In the genomic region with DNA sequence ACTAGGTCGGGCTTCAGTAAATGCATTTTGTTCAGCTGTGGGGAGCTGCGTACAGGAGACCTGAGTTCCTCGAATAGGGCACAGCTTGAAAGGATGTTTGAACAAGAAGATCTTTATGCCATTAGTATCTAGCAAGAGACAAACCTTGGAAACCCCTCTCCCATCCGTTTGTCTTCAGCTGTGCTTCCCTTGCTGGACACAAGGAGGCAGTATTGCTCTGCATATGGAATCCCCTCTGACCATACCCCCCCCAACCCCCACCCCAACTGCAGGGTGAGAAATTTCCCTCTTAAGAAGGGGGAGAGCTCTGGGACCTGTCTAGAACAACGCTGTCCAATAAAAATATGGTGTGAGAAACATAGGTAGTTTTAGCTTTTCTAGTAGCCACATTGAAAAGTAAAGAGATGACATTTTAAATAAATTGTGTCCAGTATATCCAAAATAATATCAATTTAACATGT, we compare ENCODE assay signal across 8 cellular contexts. TPM values are rescaled to one million over a fixed set of nuclear protein-coding genes. Genes with fewer than 3 reads are reported as not detected.
DNase-seq lines count a peak whose midpoint lies in the region; ATAC-seq and TF ChIP-seq lines count a peak whose summit lies in the region.

No MANE protein-coding gene starts in this region.

- peak overlapping the region; percentile 98 for H3K4me2 ChIP-seq in hepatocyte

- no peaks in the 10 kb centered on the region for H3K9me3 ChIP-seq in hepatocyte (ENCODE audit: low read depth)

- no peak overlapping the region for H3K27ac ChIP-seq in hepatocyte

- H3K9me2 ChIP-seq in hepatocyte (replicated peaks; ENCODE audit: insufficient read depth), result no peaks in the 10 kb centered on the region

- ATAC-seq in sciatic nerve (no peak), HG03442 (IDR thresholded peaks at IDR 0.05; ENCODE audit: unreplicated experiment) (no peak), GM21786 (IDR thresholded peaks at IDR 0.05; ENCODE audit: unreplicated experiment) (no peak)

- peak overlapping the region; percentile 36 for H3K4me3 ChIP-seq in hepatocyte

- DNase-seq in G401 (ENCODE audit: low spot score), result peak; percentile 58
- peak; percentile 90 for DNase-seq in NAMALWA (ENCODE audit: low spot score)
- DNase-seq in T follicular helper cell (ENCODE audit: low read depth), result peak; percentile 62
- peak; percentile 56 for DNase-seq in amniotic epithelial cell (ENCODE audit: low read depth)
- peak; percentile 80 for DNase-seq in hepatocyte (ENCODE audit: low spot score)
- DNase-seq in sciatic nerve (ENCODE audit: low spot score), result peak; percentile 59

- peak overlapping the region; percentile 81 for H2AFZ ChIP-seq in hepatocyte

- in situ Hi-C loops in G401 (cut with HindIII; ENCODE audit: low sequenced_read_pairs), result no loop called here

- intact Hi-C loops in sciatic nerve (cut with DNase I), result no loop called here

- peaks cover 11% of the 10 kb centered on the region for H3K79me2 ChIP-seq in hepatocyte

- H4K20me1 ChIP-seq in hepatocyte (ENCODE audit: insufficient read depth, poor library complexity, severe bottlenecking), result no peaks in the 10 kb centered on the region

- H3K4me1 ChIP-seq in hepatocyte (ENCODE audit: insufficient read depth), result peaks cover 9% of the 10 kb centered on the region

- no peaks in the 10 kb centered on the region for H3K36me3 ChIP-seq in hepatocyte (replicated peaks; ENCODE audit: insufficient read depth, low read depth)

- TF ChIP-seq CTCF in hepatocyte (IDR thresholded peaks at IDR 0.05; ENCODE audit: poor library complexity), result peak; percentile 83

- no peaks in the 10 kb centered on the region for H3K27me3 ChIP-seq in hepatocyte

- 12% methylated on average over 5 of the region's 5 CpGs for WGBS in hepatocyte (ENCODE audit: low lambda C conversion rate, missing lambda C conversion rate)

RNA-seq across cellular contexts. Expression of a gene that starts 1.6 kb away (rescaled TPM):
- total RNA-seq in G401 (2014; rRNA removed; shearing (Covaris generic)), result 9.9 and 18.4 TPM in 2 replicates
- total RNA-seq in hepatocyte (4.7 and 5.5 TPM in 2 replicates), sciatic nerve (5.6 TPM)
- 4.1 and 5.5 TPM in 2 replicates for polyA plus RNA-seq in hepatocyte

RNA-seq across cellular contexts. Expression of a gene that starts 11.3 kb away (rescaled TPM):
- 35.1 and 38.0 TPM in 2 replicates for total RNA-seq in G401 (2014; rRNA removed; shearing (Covaris generic))
- total RNA-seq in hepatocyte (33.2 and 48.9 TPM in 2 replicates), sciatic nerve (5.4 TPM)
- 41.3 and 49.8 TPM in 2 replicates for polyA plus RNA-seq in hepatocyte

RNA-seq across cellular contexts. Expression of a gene that starts 58.2 kb away (rescaled TPM):
- 39.8 and 51.4 TPM in 2 replicates for total RNA-seq in G401 (2014; rRNA removed; shearing (Covaris generic))
- 69.6 and 79.9 TPM in 2 replicates for total RNA-seq in hepatocyte
- polyA plus RNA-seq in hepatocyte, result 52.2 and 54.1 TPM in 2 replicates
- total RNA-seq in sciatic nerve, result 88.8 TPM
